Comparison of ENCODE assay signal across 1 cellular context in the genomic region with DNA sequence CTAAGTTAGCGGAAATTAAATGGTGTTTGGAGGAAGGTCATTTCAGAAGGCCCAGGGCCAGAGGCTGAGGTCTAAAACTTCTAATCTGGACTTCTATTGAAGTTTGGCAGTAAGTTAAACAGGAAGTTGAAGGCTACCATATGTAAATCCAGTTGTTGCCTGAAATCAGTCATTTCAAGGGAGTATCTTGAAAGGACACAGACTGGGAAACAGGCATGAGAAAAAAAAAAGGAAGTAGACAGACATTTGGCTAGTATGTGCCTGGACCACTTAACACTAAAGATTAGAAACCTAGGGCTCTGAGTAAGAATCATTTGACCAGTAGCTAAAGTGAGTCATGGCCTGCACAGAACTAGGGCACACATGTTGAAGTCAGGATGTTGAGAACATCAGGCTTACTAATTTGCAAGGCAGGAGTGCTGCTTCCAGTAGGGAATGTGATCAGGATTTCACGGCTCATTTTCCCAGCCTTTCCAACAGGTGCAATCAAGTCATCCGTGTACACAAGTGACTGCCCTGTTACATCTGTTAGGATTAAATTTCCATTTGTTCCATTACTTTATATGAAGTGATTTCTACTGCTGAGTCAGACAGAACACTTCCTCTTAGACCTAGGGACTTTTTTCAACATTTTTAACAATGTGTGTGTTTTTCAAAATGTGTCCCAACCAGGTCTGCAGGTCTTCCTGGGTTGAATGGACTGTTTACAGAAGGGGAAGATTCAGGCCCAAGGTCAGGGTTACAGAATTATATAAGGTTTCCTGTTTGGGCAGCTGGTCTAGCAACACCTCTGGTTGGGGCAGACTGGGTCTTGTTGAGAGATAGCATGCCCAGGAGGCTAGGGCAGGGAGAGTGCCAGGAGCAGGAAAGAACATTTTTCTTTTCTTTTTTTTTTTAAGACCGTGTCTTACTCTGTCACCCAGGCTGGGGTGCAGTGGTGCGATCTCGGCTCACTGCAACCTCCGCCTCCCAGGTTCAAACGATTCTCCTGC.
TF ChIP-seq lines count a peak whose summit lies in the region.

No MANE protein-coding gene starts in this region.

TF ChIP-seq in HepG2, 621 proteins besides CTCF, POLR2A, EP300 and RAD21 (continued from another document and continues in another):
- TF ChIP-seq ZNF333 (CRISPR knock-in tag; IDR thresholded peaks at IDR 0.05; ENCODE audit: borderline replicate concordance), result no peak
- TF ChIP-seq ZNF331 (CRISPR knock-in tag; IDR thresholded peaks at IDR 0.05), result peak; percentile 60
- TF ChIP-seq, protein P1, sequence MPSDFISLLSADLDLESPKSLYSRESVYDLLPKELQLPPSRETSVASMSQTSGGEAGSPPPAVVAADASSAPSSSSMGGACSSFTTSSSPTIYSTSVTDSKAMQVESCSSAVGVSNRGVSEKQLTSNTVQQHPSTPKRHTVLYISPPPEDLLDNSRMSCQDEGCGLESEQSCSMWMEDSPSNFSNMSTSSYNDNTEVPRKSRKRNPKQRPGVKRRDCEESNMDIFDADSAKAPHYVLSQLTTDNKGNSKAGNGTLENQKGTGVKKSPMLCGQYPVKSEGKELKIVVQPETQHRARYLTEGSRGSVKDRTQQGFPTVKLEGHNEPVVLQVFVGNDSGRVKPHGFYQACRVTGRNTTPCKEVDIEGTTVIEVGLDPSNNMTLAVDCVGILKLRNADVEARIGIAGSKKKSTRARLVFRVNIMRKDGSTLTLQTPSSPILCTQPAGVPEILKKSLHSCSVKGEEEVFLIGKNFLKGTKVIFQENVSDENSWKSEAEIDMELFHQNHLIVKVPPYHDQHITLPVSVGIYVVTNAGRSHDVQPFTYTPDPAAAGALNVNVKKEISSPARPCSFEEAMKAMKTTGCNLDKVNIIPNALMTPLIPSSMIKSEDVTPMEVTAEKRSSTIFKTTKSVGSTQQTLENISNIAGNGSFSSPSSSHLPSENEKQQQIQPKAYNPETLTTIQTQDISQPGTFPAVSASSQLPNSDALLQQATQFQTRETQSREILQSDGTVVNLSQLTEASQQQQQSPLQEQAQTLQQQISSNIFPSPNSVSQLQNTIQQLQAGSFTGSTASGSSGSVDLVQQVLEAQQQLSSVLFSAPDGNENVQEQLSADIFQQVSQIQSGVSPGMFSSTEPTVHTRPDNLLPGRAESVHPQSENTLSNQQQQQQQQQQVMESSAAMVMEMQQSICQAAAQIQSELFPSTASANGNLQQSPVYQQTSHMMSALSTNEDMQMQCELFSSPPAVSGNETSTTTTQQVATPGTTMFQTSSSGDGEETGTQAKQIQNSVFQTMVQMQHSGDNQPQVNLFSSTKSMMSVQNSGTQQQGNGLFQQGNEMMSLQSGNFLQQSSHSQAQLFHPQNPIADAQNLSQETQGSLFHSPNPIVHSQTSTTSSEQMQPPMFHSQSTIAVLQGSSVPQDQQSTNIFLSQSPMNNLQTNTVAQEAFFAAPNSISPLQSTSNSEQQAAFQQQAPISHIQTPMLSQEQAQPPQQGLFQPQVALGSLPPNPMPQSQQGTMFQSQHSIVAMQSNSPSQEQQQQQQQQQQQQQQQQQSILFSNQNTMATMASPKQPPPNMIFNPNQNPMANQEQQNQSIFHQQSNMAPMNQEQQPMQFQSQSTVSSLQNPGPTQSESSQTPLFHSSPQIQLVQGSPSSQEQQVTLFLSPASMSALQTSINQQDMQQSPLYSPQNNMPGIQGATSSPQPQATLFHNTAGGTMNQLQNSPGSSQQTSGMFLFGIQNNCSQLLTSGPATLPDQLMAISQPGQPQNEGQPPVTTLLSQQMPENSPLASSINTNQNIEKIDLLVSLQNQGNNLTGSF (CRISPR knock-in tag; IDR thresholded peaks at IDR 0.05), result no peak
- 0 out of 2 replicates have a peak, but pooled peaks have one; percentile 41 for TF ChIP-seq ZC3H13 (CRISPR knock-in tag; IDR thresholded peaks at IDR 0.05)
- TF ChIP-seq, protein P2, sequence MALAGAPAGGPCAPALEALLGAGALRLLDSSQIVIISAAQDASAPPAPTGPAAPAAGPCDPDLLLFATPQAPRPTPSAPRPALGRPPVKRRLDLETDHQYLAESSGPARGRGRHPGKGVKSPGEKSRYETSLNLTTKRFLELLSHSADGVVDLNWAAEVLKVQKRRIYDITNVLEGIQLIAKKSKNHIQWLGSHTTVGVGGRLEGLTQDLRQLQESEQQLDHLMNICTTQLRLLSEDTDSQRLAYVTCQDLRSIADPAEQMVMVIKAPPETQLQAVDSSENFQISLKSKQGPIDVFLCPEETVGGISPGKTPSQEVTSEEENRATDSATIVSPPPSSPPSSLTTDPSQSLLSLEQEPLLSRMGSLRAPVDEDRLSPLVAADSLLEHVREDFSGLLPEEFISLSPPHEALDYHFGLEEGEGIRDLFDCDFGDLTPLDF (CRISPR knock-in tag; IDR thresholded peaks at IDR 0.05), result no peak
- TF ChIP-seq THYN1 (CRISPR knock-in tag; IDR thresholded peaks at IDR 0.05; ENCODE audit: borderline replicate concordance, low read depth), result no peak
- TF ChIP-seq, protein P3, sequence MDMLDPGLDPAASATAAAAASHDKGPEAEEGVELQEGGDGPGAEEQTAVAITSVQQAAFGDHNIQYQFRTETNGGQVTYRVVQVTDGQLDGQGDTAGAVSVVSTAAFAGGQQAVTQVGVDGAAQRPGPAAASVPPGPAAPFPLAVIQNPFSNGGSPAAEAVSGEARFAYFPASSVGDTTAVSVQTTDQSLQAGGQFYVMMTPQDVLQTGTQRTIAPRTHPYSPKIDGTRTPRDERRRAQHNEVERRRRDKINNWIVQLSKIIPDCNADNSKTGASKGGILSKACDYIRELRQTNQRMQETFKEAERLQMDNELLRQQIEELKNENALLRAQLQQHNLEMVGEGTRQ (IDR thresholded peaks at IDR 0.05; ENCODE audit: low read depth, low read length), result no peak
- TF ChIP-seq, protein P3 (CRISPR knock-in tag; IDR thresholded peaks at IDR 0.05; ENCODE audit: borderline replicate concordance), result 0 out of 2 replicates have a peak, but pooled peaks have one; percentile 29
- no peak for TF ChIP-seq RFX5 (IDR thresholded peaks at IDR 0.05; ENCODE audit: low read depth, low read length)
- TF ChIP-seq, protein P4, sequence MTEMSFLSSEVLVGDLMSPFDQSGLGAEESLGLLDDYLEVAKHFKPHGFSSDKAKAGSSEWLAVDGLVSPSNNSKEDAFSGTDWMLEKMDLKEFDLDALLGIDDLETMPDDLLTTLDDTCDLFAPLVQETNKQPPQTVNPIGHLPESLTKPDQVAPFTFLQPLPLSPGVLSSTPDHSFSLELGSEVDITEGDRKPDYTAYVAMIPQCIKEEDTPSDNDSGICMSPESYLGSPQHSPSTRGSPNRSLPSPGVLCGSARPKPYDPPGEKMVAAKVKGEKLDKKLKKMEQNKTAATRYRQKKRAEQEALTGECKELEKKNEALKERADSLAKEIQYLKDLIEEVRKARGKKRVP (CRISPR knock-in tag; IDR thresholded peaks at IDR 0.05), result peak in 1 of 2 experiments; percentile 68; a peak in 1 of 4 replicates
- no peak for TF ChIP-seq NFYB (CRISPR knock-in tag; IDR thresholded peaks at IDR 0.05)
- TF ChIP-seq ZNF672 (CRISPR knock-in tag; IDR thresholded peaks at IDR 0.05), result no peak
- TF ChIP-seq, protein P5, sequence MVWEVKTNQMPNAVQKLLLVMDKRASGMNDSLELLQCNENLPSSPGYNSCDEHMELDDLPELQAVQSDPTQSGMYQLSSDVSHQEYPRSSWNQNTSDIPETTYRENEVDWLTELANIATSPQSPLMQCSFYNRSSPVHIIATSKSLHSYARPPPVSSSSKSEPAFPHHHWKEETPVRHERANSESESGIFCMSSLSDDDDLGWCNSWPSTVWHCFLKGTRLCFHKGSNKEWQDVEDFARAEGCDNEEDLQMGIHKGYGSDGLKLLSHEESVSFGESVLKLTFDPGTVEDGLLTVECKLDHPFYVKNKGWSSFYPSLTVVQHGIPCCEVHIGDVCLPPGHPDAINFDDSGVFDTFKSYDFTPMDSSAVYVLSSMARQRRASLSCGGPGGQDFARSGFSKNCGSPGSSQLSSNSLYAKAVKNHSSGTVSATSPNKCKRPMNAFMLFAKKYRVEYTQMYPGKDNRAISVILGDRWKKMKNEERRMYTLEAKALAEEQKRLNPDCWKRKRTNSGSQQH (CRISPR knock-in tag; IDR thresholded peaks at IDR 0.05; ENCODE audit: low read depth), result no peak
- TF ChIP-seq ZNF30 (CRISPR knock-in tag; IDR thresholded peaks at IDR 0.05), result no peak
- no peak for TF ChIP-seq ZNF484 (CRISPR knock-in tag; IDR thresholded peaks at IDR 0.05; ENCODE audit: borderline replicate concordance, low read depth)
- TF ChIP-seq ZNF530 (CRISPR knock-in tag; IDR thresholded peaks at IDR 0.05; ENCODE audit: low read depth), result no peak
- peak; percentile 40; the same call in 1 of the 2 replicates for TF ChIP-seq ZNF350 (CRISPR knock-in tag; IDR thresholded peaks at IDR 0.05; ENCODE audit: borderline replicate concordance, low read depth)
- TF ChIP-seq KDM1A (CRISPR knock-in tag; IDR thresholded peaks at IDR 0.05), result no peak
- no peak for TF ChIP-seq TBP (CRISPR knock-in tag; IDR thresholded peaks at IDR 0.05)
- peak; percentile 83; the same call in 1 of the 2 replicates for TF ChIP-seq ZNF430 (CRISPR knock-in tag; IDR thresholded peaks at IDR 0.05)
- no peak for TF ChIP-seq EZH2 (conservative IDR thresholded peaks at IDR 0.05; ENCODE audit: low read depth, low read length)
- no peak for TF ChIP-seq XBP1 (CRISPR knock-in tag; IDR thresholded peaks at IDR 0.05)
- TF ChIP-seq HOXA5 (CRISPR knock-in tag; IDR thresholded peaks at IDR 0.05), result no peak
- TF ChIP-seq ZBTB7A (CRISPR knock-in tag; IDR thresholded peaks at IDR 0.05), result no peak
- TF ChIP-seq CREM (IDR thresholded peaks at IDR 0.05), result peak; percentile 88
- TF ChIP-seq CREM (CRISPR knock-in tag; IDR thresholded peaks at IDR 0.05), result no peak
- TF ChIP-seq, protein P6, sequence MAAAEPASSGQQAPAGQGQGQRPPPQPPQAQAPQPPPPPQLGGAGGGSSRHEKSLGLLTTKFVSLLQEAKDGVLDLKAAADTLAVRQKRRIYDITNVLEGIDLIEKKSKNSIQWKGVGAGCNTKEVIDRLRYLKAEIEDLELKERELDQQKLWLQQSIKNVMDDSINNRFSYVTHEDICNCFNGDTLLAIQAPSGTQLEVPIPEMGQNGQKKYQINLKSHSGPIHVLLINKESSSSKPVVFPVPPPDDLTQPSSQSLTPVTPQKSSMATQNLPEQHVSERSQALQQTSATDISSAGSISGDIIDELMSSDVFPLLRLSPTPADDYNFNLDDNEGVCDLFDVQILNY (CRISPR knock-in tag; conservative IDR thresholded peaks at IDR 0.05), result no peak
- peak; percentile 94 for TF ChIP-seq MED13 (CRISPR knock-in tag; IDR thresholded peaks at IDR 0.05)
- TF ChIP-seq SALL1 (CRISPR knock-in tag; IDR thresholded peaks at IDR 0.05), result peak; percentile 83
- TF ChIP-seq ZNF547 (CRISPR knock-in tag; IDR thresholded peaks at IDR 0.05), result no peak
- TF ChIP-seq, protein P7, sequence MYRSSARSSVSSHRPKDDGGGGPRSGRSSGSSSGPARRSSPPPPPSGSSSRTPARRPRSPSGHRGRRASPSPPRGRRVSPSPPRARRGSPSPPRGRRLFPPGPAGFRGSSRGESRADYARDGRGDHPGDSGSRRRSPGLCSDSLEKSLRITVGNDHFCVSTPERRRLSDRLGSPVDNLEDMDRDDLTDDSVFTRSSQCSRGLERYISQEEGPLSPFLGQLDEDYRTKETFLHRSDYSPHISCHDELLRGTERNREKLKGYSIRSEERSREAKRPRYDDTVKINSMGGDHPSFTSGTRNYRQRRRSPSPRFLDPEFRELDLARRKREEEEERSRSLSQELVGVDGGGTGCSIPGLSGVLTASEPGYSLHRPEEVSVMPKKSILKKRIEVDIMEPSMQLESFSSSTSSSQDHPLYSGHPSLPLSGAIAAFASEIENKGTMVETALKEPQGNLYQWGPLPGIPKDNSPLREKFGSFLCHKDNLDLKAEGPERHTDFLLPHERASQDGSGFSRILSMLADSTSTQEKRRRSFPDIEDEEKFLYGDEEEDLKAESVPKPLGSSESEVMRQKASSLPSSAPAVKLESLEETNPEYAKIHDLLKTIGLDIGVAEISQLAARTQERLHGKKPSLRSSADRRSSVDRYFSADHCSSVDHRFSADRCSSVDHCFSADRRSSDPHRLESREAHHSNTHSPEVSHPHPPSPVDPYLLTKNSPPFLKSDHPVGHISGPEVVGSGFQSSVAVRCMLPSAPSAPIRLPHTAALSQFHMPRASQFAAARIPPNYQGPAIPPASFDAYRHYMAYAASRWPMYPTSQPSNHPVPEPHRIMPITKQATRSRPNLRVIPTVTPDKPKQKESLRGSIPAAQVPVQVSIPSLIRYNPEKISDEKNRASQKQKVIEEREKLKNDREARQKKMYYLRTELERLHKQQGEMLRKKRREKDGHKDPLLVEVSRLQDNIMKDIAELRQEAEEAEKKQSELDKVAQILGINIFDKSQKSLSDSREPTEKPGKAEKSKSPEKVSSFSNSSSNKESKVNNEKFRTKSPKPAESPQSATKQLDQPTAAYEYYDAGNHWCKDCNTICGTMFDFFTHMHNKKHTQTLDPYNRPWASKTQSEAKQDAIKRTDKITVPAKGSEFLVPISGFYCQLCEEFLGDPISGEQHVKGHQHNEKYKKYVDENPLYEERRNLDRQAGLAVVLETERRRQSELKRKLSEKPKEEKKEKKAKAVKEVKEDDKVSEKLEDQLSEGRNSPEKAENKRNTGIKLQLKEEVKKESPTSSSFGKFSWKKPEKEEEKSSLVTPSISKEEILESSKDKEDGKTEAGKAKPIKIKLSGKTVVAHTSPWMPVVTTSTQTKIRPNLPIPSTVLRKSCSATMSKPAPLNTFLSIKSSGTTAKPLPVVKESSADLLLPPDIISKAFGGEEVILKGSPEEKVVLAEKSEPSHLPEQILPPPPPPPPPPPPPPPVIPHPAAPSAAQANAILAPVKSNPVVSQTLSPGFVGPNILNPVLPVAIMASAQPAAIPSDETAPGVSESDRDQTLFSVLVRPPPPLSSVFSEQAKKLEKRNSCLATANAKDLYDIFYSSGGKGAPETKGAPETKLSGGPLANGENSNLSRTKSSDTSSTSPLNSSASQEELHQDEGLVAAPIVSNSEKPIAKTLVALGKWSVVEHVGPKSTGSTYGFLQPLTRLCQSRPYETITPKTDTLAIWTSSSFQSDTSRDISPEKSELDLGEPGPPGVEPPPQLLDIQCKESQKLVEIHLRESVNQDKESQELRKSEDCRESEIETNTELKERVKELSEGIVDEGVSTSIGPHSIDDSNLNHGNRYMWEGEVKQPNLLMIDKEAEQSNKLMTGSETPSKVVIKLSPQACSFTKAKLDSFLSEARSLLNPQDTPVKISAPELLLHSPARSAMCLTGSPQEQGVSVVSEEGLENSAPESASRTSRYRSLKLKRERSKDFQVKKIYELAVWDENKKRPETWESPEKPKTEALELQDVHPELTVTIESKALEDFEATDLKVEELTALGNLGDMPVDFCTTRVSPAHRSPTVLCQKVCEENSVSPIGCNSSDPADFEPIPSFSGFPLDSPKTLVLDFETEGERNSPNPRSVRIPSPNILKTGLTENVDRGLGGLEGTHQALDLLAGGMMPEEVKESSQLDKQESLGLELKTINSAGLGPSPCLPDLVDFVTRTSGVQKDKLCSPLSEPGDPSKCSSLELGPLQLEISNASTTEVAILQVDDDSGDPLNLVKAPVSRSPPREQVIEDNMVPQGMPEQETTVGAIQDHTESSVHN (CRISPR knock-in tag; IDR thresholded peaks at IDR 0.05), result no peak
- TF ChIP-seq TCF7 (IDR thresholded peaks at IDR 0.05; ENCODE audit: low read depth), result peak; percentile 75; the same call in 1 of the 2 replicates
